Comparison of ENCODE assay signal across 19 cellular contexts in the genomic region with DNA sequence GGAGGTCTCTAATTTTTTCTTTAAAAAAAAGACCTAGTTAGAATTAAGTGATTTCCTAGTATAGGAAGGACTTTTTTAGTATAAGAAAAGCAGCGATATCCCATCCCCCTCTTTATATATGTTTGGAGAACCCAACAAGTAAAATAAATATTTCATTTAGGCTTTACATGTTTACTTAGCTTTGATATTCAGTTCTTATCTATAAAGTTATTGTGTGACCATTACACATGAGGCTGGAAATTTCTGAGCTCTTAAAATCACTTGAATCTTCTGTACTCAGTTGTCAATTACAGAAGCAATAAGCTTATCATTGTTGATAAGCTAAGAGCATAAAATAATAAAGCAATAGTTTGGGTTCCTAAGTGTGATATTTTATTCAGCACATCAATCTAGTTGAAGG.
"Had no signal": no experiment of that assay in that cellular context is flagged by ENCODE, and none has a peak within 500 bp of the region (broad histone marks: within the 10 kb centered on the region; RNA-seq: fewer than 3 reads in every experiment).

No MANE protein-coding gene starts in this region.

- H3K27ac ChIP-seq: hepatocyte, left ventricle myocardium inferior, ovary, right atrium auricular region, right lobe of liver, tibial nerve, uterus had no signal

- H3K27me3 ChIP-seq: hepatocyte, ovary, right atrium auricular region, right lobe of liver, tibial nerve, uterus had no signal

- H3K4me1 ChIP-seq: left ventricle myocardium inferior, right atrium auricular region, right lobe of liver, tibial nerve, uterus had no signal

- H3K4me2 ChIP-seq: hepatocyte had no signal

- H3K79me2 ChIP-seq: hepatocyte had no signal

- H3K4me3 ChIP-seq: hepatocyte, left ventricle myocardium inferior, lung, ovary, right atrium auricular region, right lobe of liver, tibial nerve, uterus had no signal

- H3K9me3 ChIP-seq: left ventricle myocardium inferior, ovary, right atrium auricular region, right lobe of liver, tibial nerve, uterus had no signal

- DNase-seq: islet precursor cell; left ventricle myocardium inferior; mesendoderm; naive B cell; natural killer cell; ovary; right lobe of liver; stimulated activated CD4-positive, alpha-beta T cell treated with anti-CD3 and anti-CD28 coated beads, Interleukin-12 subunit alpha, Interleukin-12 subunit beta, amount 100 ng/mL, for 4 hours; stimulated activated CD4-positive, alpha-beta T cell treated with anti-CD3 and anti-CD28 coated beads, Interleukin-15, amount 100 ng/mL, for 24 hours; stimulated activated CD4-positive, alpha-beta T cell treated with anti-CD3 and anti-CD28 coated beads, Interleukin-2, amount 100 ng/mL, for 24 hours; stimulated activated CD4-positive, alpha-beta T cell treated with anti-CD3 and anti-CD28 coated beads, Interleukin-4, amount 100 ng/mL, for 24 hours; stimulated activated naive CD4-positive, alpha-beta T cell; stimulated activated naive CD8-positive, alpha-beta T cell treated with anti-CD3 and anti-CD28 coated beads, Interleukin-15, amount 100 ng/mL, for 72 hours; substantia nigra; uterus had no signal

- H2AFZ ChIP-seq: hepatocyte had no signal

- H3K36me3 ChIP-seq: left ventricle myocardium inferior, ovary, right atrium auricular region, right lobe of liver, tibial nerve, uterus had no signal
